In genomic region chr1:236509203-236509602, GRCh38 we compare ENCODE assay signal across 21 cellular contexts. TPM values are rescaled to one million over a fixed set of nuclear protein-coding genes. Genes with fewer than 3 reads are reported as not detected.
DNase-seq lines count a peak whose midpoint lies in the region; ATAC-seq and TF ChIP-seq lines count a peak whose summit lies in the region.
"Had no signal": no experiment of that assay in that cellular context is flagged by ENCODE, and none has a peak within 500 bp of the region (broad histone marks: within the 10 kb centered on the region; RNA-seq: fewer than 3 reads in every experiment).

No MANE protein-coding gene starts in this region.

- BruUV-seq in PC-9 (replicated peaks; lab: Mats Ljungman, UMichigan): no TSS peak

- no peaks in the 10 kb centered on the region for H3K27me3 Mint-ChIP-seq in activated T-cell treated with anti-CD3 and anti-CD28 coated beads, Interleukin-2, amount 50 U/mL, for 72 hours (ENCODE audit: low read depth)
- no peaks in the 10 kb centered on the region for H3K27me3 Mint-ChIP-seq in activated T-cell treated with anti-CD3 and anti-CD28 coated beads, Interleukin-2, amount 50 U/mL, for 4 hours (ENCODE audit: low read depth)
- no peaks in the 10 kb centered on the region for H3K27me3 Mint-ChIP-seq in T-helper 17 cell
- H3K27me3 Mint-ChIP-seq: CD4-positive, alpha-beta memory T cell had no signal

- peak overlapping the region in 1 of 2 donors; percentile 64 for H3K4me3 Mint-ChIP-seq in activated T-cell treated with anti-CD3 and anti-CD28 coated beads, Interleukin-2, amount 50 U/mL, for 72 hours
- no peak overlapping the region for H3K4me3 Mint-ChIP-seq in activated T-cell treated with anti-CD3 and anti-CD28 coated beads, Interleukin-2, amount 50 U/mL, for 4 hours
- H3K4me3 Mint-ChIP-seq in T-helper 17 cell: peak overlapping the region; percentile 85
- H3K4me3 Mint-ChIP-seq in stimulated activated effector memory CD8-positive, alpha-beta T cell treated with anti-CD3 and anti-CD28 coated beads, Interleukin-12 subunit alpha, Interleukin-12 subunit beta, amount 100 ng/mL, for 72 hours: peak overlapping the region; percentile 14

- no peaks in the 10 kb centered on the region for H3K79me2 ChIP-seq in PC-9 (ENCODE audit: low read depth)

- CTCF ChIA-PET in PC-9 (lab: Charles Lee): no interaction called here

- no peaks in the 10 kb centered on the region for H3K36me3 ChIP-seq in PC-9 (ENCODE audit: low read depth)
- H3K36me3 ChIP-seq: BLaER1 treated with 17β-estradiol and CSF1 and Interleukin-3, amounts not matched to agents 10 nM and 100 nM had no signal

- H2AFZ ChIP-seq in PC-9: no peak overlapping the region

- no peak for TF ChIP-seq CTCF in PC-9 (conservative IDR thresholded peaks at IDR 0.05)

- H4K20me1 ChIP-seq in PC-9 (ENCODE audit: insufficient read depth): no peaks in the 10 kb centered on the region
- H4K20me1 ChIP-seq: BLaER1 treated with 17β-estradiol and CSF1 and Interleukin-3, amounts not matched to agents 10 nM and 100 nM had no signal

- no peak for DNase-seq in activated T-cell treated with anti-CD3 and anti-CD28 coated beads, Interleukin-2, amount 50 U/mL, for 72 hours
- no peak for DNase-seq in activated T-cell treated with anti-CD3 and anti-CD28 coated beads, Interleukin-2, amount 50 U/mL, for 4 hours
- DNase-seq in T-helper 17 cell (no peak), NCI-H1694 treated with DMSO at 0.1 percent for 48 hours (lab: John Stamatoyannopoulos, UW) (no peak), NCI-H226 (no peak), PC-9 (no peak)
- DNase-seq in stimulated activated effector memory CD8-positive, alpha-beta T cell treated with anti-CD3 and anti-CD28 coated beads, Interleukin-12 subunit alpha, Interleukin-12 subunit beta, amount 100 ng/mL, for 72 hours (ENCODE audit: low spot score in 2 of 2): no peak
- DNase-seq: 8988T; Calu3; CD4-positive, alpha-beta memory T cell; GOT3; HCEC 1CT; KG1; NCI-H1105; NCI-H2029 treated with DMSO at 0.1 percent for 48 hours; NCI-H524 treated with DMSO at 0.1 percent for 48 hours; NCI-H82; RPMI8226; SHP77 had no signal

- POLR2A ChIA-PET in PC-9 (lab: Charles Lee; ENCODE audit: unreplicated experiment): no interaction called here

- H3K9me3 Mint-ChIP-seq in activated T-cell treated with anti-CD3 and anti-CD28 coated beads, Interleukin-2, amount 50 U/mL, for 72 hours: no peaks in the 10 kb centered on the region
- H3K9me3 Mint-ChIP-seq in activated T-cell treated with anti-CD3 and anti-CD28 coated beads, Interleukin-2, amount 50 U/mL, for 4 hours: no peaks in the 10 kb centered on the region
- H3K9me3 Mint-ChIP-seq in stimulated activated effector memory CD8-positive, alpha-beta T cell treated with anti-CD3 and anti-CD28 coated beads, Interleukin-12 subunit alpha, Interleukin-12 subunit beta, amount 100 ng/mL, for 72 hours: no peaks in the 10 kb centered on the region
- H3K9me3 Mint-ChIP-seq: CD4-positive, alpha-beta memory T cell had no signal

- ATAC-seq in activated T-cell treated with anti-CD3 and anti-CD28 coated beads, Interleukin-2, amount 50 U/mL, for 72 hours (replicated peaks in 1 of 2): peak in 1 of 2 donors; percentile 16
- ATAC-seq in activated T-cell treated with anti-CD3 and anti-CD28 coated beads, Interleukin-2, amount 50 U/mL, for 4 hours: no peak
- ATAC-seq in HG03442 (IDR thresholded peaks at IDR 0.05; ENCODE audit: unreplicated experiment) (peak; percentile 25), T-helper 17 cell (no peak)
- no peak for ATAC-seq in stimulated activated effector memory CD8-positive, alpha-beta T cell treated with anti-CD3 and anti-CD28 coated beads, Interleukin-12 subunit alpha, Interleukin-12 subunit beta, amount 100 ng/mL, for 72 hours

- intact Hi-C loops in PC-9 (cut with micrococcal nuclease; ENCODE audit: unreplicated experiment): no loop called here

- peak overlapping the region; percentile 9 for H3K27ac Mint-ChIP-seq in activated T-cell treated with anti-CD3 and anti-CD28 coated beads, Interleukin-2, amount 50 U/mL, for 72 hours
- H3K27ac Mint-ChIP-seq in T-helper 17 cell: peak overlapping the region; percentile 91
- peak overlapping the region; percentile 40 for H3K27ac Mint-ChIP-seq in stimulated activated effector memory CD8-positive, alpha-beta T cell treated with anti-CD3 and anti-CD28 coated beads, Interleukin-12 subunit alpha, Interleukin-12 subunit beta, amount 100 ng/mL, for 72 hours

- H3K9me2 ChIP-seq in PC-9 (ENCODE audit: insufficient read depth): no peaks in the 10 kb centered on the region

- no peaks in the 10 kb centered on the region for H3K9me3 ChIP-seq in T-helper 17 cell (ENCODE audit: control insufficient read depth, low read length, poor library complexity, severe bottlenecking)
- no peaks in the 10 kb centered on the region for H3K9me3 ChIP-seq in PC-9 (ENCODE audit: insufficient read depth, low read depth)
- H3K9me3 ChIP-seq: BLaER1 treated with 17β-estradiol and CSF1 and Interleukin-3, amounts not matched to agents 10 nM and 100 nM had no signal

- no peaks in the 10 kb centered on the region for H3K27me3 ChIP-seq in PC-9 (ENCODE audit: insufficient read depth, low read depth)
- H3K27me3 ChIP-seq: BLaER1 treated with 17β-estradiol and CSF1 and Interleukin-3, amounts not matched to agents 10 nM and 100 nM had no signal

- peaks cover 24% of the 10 kb centered on the region for H3K4me1 ChIP-seq in PC-9 (replicated peaks; ENCODE audit: insufficient read depth)
- H3K4me1 ChIP-seq: BLaER1 treated with 17β-estradiol and CSF1 and Interleukin-3, amounts not matched to agents 10 nM and 100 nM had no signal

- H3K4me3 ChIP-seq in PC-9: no peak overlapping the region
- H3K4me3 ChIP-seq: BLaER1 treated with 17β-estradiol and CSF1 and Interleukin-3, amounts not matched to agents 10 nM and 100 nM had no signal

- H3K36me3 Mint-ChIP-seq in activated T-cell treated with anti-CD3 and anti-CD28 coated beads, Interleukin-2, amount 50 U/mL, for 72 hours (ENCODE audit: insufficient read depth in 2 of 2): no peaks in the 10 kb centered on the region
- H3K36me3 Mint-ChIP-seq in activated T-cell treated with anti-CD3 and anti-CD28 coated beads, Interleukin-2, amount 50 U/mL, for 4 hours (ENCODE audit: insufficient read depth): no peaks in the 10 kb centered on the region
- H3K36me3 Mint-ChIP-seq in T-helper 17 cell (ENCODE audit: low read depth): no peaks in the 10 kb centered on the region
- H3K36me3 Mint-ChIP-seq in stimulated activated effector memory CD8-positive, alpha-beta T cell treated with anti-CD3 and anti-CD28 coated beads, Interleukin-12 subunit alpha, Interleukin-12 subunit beta, amount 100 ng/mL, for 72 hours: peaks cover 6% of the 10 kb centered on the region
- H3K36me3 Mint-ChIP-seq: CD4-positive, alpha-beta memory T cell had no signal

- H3K4me1 Mint-ChIP-seq in activated T-cell treated with anti-CD3 and anti-CD28 coated beads, Interleukin-2, amount 50 U/mL, for 72 hours (ENCODE audit: low read depth): peaks cover 13% of the 10 kb centered on the region
- peaks cover 15% of the 10 kb centered on the region for H3K4me1 Mint-ChIP-seq in activated T-cell treated with anti-CD3 and anti-CD28 coated beads, Interleukin-2, amount 50 U/mL, for 4 hours (ENCODE audit: low read depth)
- peaks cover 18% of the 10 kb centered on the region for H3K4me1 Mint-ChIP-seq in T-helper 17 cell
- peaks cover 34% of the 10 kb centered on the region for H3K4me1 Mint-ChIP-seq in stimulated activated effector memory CD8-positive, alpha-beta T cell treated with anti-CD3 and anti-CD28 coated beads, Interleukin-12 subunit alpha, Interleukin-12 subunit beta, amount 100 ng/mL, for 72 hours

- H3K27ac ChIP-seq in PC-9: no peak overlapping the region
- H3K27ac ChIP-seq: BLaER1 treated with 17β-estradiol and CSF1 and Interleukin-3, amounts not matched to agents 10 nM and 100 nM had no signal

- H3K4me2 ChIP-seq in PC-9: no peak overlapping the region

- peaks cover 9% of the 10 kb centered on the region for H3F3A ChIP-seq in PC-9 (ENCODE audit: insufficient read depth, low read depth)

RNA-seq across cellular contexts. Expression of gene LGALS8, which starts 14.6 kb away (rescaled TPM):
- 10 to 100 TPM; 70.1 to 96.9 TPM for total RNA-seq in activated T-cell treated with anti-CD3 and anti-CD28 coated beads, Interleukin-2, amount 50 U/mL, for 72 hours
- total RNA-seq in activated T-cell treated with anti-CD3 and anti-CD28 coated beads, Interleukin-2, amount 50 U/mL, for 4 hours: 10 to 100 TPM; 59.7 to 73.2 (median 60.9) TPM
- total RNA-seq in T-helper 17 cell (100 to 1,000 TPM; 161 to 173 TPM), PC-9 (2021) (36.4 and 59.2 TPM in 2 replicates)

Comparison
In these comparisons a context has a peak if more than half of its experiments do, and no peak if none do; other contexts are left out.
1. H3K27ac Mint-ChIP-seq: peak in every context shown above with its lines; median percentile 91 in T-helper 17 cell; 40 in stimulated activated effector memory CD8-positive, alpha-beta T cell treated with anti-CD3 and anti-CD28 coated beads, Interleukin-12 subunit alpha, Interleukin-12 subunit beta, amount 100 ng/mL, for 72 hours; 9 in activated T-cell treated with anti-CD3 and anti-CD28 coated beads, Interleukin-2, amount 50 U/mL, for 72 hours.